ENCODE assay signal across 1 cellular context in the genomic region with DNA sequence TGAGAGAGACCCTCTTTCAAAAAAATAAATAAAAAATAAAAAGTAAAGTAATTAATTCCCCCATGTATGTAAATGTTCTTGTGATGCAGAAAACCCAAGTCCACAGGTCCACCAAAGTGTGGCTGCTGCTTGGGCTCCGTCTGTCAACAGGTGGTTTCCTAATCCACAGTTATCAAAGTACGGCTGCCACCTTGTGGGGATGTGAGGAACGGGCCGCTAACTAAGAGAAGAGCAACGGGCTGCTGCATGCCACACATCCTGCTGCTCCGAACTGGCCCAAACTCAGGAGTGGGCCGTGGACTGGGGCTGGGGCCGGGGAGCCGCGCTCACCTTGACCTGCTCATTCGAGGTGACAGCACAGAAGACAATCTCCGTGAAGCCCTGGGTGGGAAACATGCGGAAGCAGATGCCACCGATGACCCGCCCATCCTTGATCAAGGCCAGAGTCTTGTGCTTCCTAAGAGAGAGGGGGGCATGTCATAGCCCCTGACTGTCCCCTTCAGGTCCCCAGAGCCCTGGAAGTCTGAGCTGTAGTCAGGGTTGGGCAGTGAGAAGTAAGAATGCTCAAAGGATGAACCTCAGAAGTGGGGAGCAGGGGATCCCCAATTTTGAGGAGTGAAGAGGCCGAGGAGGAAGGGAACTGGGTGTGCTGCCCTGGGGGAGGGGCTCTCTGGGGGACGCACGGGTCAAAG.
A peak's percentile ranks its signal among the peaks of the same experiment; 100 is the strongest.
TF ChIP-seq lines count a peak whose summit lies in the region.

No MANE protein-coding gene starts in this region.

TF ChIP-seq in K562, 482 proteins besides CTCF, POLR2A, EP300 and RAD21 (continued from another document):
- TF ChIP-seq, protein P1, sequence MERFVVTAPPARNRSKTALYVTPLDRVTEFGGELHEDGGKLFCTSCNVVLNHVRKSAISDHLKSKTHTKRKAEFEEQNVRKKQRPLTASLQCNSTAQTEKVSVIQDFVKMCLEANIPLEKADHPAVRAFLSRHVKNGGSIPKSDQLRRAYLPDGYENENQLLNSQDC (CRISPR knock-in tag; IDR thresholded peaks at IDR 0.05) = no peak
- TF ChIP-seq JUND (IDR thresholded peaks at IDR 0.05; ENCODE audit: borderline replicate concordance, low read depth, low read length) = 0 out of 2 replicates have a peak, but pooled peaks have one; percentile 15
- TF ChIP-seq JUND (tag; IDR thresholded peaks at IDR 0.05; ENCODE audit: borderline replicate concordance, low read depth, low read length) = no peak; the same call in 2 of the 3 replicates
- TF ChIP-seq RNF2 (IDR thresholded peaks at IDR 0.05) = no peak
- TF ChIP-seq STAG1 (CRISPR knock-in tag; IDR thresholded peaks at IDR 0.05; ENCODE audit: borderline replicate concordance) = peak; percentile 66; the same call in 1 of the 2 replicates
- no peak for TF ChIP-seq SMAD2 (IDR thresholded peaks at IDR 0.05; ENCODE audit: low read depth, low read length)
- TF ChIP-seq NFYB (IDR thresholded peaks at IDR 0.05; ENCODE audit: extremely low read depth, insufficient read length) = no peak
- TF ChIP-seq, protein P2, sequence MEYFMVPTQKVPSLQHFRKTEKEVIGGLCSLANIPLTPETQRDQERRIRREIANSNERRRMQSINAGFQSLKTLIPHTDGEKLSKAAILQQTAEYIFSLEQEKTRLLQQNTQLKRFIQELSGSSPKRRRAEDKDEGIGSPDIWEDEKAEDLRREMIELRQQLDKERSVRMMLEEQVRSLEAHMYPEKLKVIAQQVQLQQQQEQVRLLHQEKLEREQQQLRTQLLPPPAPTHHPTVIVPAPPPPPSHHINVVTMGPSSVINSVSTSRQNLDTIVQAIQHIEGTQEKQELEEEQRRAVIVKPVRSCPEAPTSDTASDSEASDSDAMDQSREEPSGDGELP (CRISPR knock-in tag; IDR thresholded peaks at IDR 0.05; ENCODE audit: borderline replicate concordance) = peak; percentile 28; the same call in 1 of the 2 replicates
- TF ChIP-seq, protein P3, sequence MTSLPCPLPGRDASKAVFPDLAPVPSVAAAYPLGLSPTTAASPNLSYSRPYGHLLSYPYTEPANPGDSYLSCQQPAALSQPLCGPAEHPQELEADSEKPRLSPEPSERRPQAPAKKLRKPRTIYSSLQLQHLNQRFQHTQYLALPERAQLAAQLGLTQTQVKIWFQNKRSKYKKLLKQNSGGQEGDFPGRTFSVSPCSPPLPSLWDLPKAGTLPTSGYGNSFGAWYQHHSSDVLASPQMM (CRISPR knock-in tag; IDR thresholded peaks at IDR 0.05) = no peak
- TF ChIP-seq ZEB2 (IDR thresholded peaks at IDR 0.05) = 0 out of 2 replicates have a peak, but pooled peaks have one; percentile 25
- no peak for TF ChIP-seq ZNF232 (CRISPR knock-in tag; IDR thresholded peaks at IDR 0.05)
- no peak for TF ChIP-seq NR2C2 (CRISPR knock-in tag; IDR thresholded peaks at IDR 0.05)
- no peak for TF ChIP-seq NR2C2 (tag; IDR thresholded peaks at IDR 0.05)
- TF ChIP-seq, protein P4, sequence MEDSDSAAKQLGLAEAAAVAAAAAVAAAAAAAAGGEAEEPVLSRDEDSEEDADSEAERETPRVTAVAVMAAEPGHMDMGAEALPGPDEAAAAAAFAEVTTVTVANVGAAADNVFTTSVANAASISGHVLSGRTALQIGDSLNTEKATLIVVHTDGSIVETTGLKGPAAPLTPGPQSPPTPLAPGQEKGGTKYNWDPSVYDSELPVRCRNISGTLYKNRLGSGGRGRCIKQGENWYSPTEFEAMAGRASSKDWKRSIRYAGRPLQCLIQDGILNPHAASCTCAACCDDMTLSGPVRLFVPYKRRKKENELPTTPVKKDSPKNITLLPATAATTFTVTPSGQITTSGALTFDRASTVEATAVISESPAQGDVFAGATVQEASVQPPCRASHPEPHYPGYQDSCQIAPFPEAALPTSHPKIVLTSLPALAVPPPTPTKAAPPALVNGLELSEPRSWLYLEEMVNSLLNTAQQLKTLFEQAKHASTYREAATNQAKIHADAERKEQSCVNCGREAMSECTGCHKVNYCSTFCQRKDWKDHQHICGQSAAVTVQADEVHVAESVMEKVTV (CRISPR knock-in tag; IDR thresholded peaks at IDR 0.05) = peak; percentile 65
- TF ChIP-seq CEBPB (tag; IDR thresholded peaks at IDR 0.05) = 0 out of 2 replicates have a peak, but pooled peaks have one; percentile 54
- no peak for TF ChIP-seq MEF2A (IDR thresholded peaks at IDR 0.05; ENCODE audit: control insufficient read depth, low read depth, low read length)
- TF ChIP-seq SRF (CRISPR knock-in tag; IDR thresholded peaks at IDR 0.05) = no peak
- TF ChIP-seq, protein P5, sequence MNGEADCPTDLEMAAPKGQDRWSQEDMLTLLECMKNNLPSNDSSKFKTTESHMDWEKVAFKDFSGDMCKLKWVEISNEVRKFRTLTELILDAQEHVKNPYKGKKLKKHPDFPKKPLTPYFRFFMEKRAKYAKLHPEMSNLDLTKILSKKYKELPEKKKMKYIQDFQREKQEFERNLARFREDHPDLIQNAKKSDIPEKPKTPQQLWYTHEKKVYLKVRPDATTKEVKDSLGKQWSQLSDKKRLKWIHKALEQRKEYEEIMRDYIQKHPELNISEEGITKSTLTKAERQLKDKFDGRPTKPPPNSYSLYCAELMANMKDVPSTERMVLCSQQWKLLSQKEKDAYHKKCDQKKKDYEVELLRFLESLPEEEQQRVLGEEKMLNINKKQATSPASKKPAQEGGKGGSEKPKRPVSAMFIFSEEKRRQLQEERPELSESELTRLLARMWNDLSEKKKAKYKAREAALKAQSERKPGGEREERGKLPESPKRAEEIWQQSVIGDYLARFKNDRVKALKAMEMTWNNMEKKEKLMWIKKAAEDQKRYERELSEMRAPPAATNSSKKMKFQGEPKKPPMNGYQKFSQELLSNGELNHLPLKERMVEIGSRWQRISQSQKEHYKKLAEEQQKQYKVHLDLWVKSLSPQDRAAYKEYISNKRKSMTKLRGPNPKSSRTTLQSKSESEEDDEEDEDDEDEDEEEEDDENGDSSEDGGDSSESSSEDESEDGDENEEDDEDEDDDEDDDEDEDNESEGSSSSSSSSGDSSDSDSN (IDR thresholded peaks at IDR 0.05; ENCODE audit: borderline replicate concordance in 1 of 2, low read depth in 2 of 2, low read length in 2 of 2) = no peak
- no peak for TF ChIP-seq ZNF77 (CRISPR knock-in tag; IDR thresholded peaks at IDR 0.05)
- TF ChIP-seq CTCFL (IDR thresholded peaks at IDR 0.05; ENCODE audit: borderline replicate concordance, insufficient read depth, low read depth, low read length, poor library complexity, severe bottlenecking) = peak; percentile 53
- TF ChIP-seq SREBF2 (CRISPR knock-in tag; IDR thresholded peaks at IDR 0.05) = no peak
- peak; percentile 71 for TF ChIP-seq CC2D1A (IDR thresholded peaks at IDR 0.05)
- no peak for TF ChIP-seq TCFL5 (CRISPR knock-in tag; conservative IDR thresholded peaks at IDR 0.05)
